In the genomic region with DNA sequence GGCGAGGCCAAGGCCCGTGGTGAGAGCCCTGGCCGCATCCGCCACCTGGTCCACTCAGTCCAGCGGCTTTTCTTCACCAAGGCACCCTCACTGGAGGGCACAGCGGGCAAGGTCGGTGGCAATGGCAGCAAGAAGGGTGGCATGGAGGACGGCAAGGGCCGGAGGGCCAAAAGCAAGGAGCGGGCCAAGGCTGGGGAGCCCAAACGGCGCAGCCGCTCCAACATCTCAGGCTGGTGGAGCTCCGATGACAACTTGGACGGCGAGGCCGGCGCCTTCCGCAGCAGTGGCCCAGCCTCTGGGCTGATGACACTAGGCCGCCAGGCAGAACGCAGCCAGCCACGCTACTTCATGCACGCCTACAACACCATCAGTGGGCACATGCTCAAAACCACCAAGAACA, we compare ENCODE assay signal across 31 cellular contexts.
A peak's percentile ranks its signal among the peaks of the same experiment; 100 is the strongest.
DNase-seq lines count a peak whose midpoint lies in the region; ATAC-seq, FAIRE-seq and TF ChIP-seq lines count a peak whose summit lies in the region.
"Had no signal": no experiment of that assay in that cellular context is flagged by ENCODE, and none has a peak within 500 bp of the region (broad histone marks: within the 10 kb centered on the region; RNA-seq: fewer than 3 reads in every experiment).

No MANE protein-coding gene starts in this region.

- H3K4me3 ChIP-seq in HepG2 (replicated peaks in 1 of 3; ENCODE audit: insufficient read depth in 1 of 3, low read depth in 2 of 3, low read length in 3 of 3) (no peak overlapping the region), right lobe of liver (no peak overlapping the region), neuronal stem cell (ENCODE audit: low read length in 2 of 2) (no peak overlapping the region)
- H3K4me3 ChIP-seq: A549; BLaER1; BLaER1 treated with 17β-estradiol and CSF1 and Interleukin-3, amounts not matched to agents 10 nM and 100 nM had no signal

- H3K4me1 ChIP-seq in HepG2 (ENCODE audit: insufficient read depth, low read length): no peaks in the 10 kb centered on the region
- H3K4me1 ChIP-seq in right lobe of liver: no peaks in the 10 kb centered on the region
- peaks cover 0 to 2% of the 10 kb centered on the region in 2 donors for H3K4me1 ChIP-seq in neuronal stem cell (ENCODE audit: control insufficient read depth in 2 of 2, insufficient read depth in 1 of 2, low read depth in 1 of 2, low read length in 2 of 2)
- H3K4me1 ChIP-seq: A549, BE2C had no signal

- H3K14ac ChIP-seq in neuronal stem cell (ENCODE audit: low read length): no peak overlapping the region

- BruUV-seq in HepG2 (replicated peaks; lab: Mats Ljungman, UMichigan): no TSS peak

- no peak for FAIRE-seq in HepG2 (lab: Jason Lieb, UNC)
- FAIRE-seq: A204.1, A549, D721Med had no signal

- TF ChIP-seq RAD21 in HepG2 (CRISPR knock-in tag; IDR thresholded peaks at IDR 0.05): no peak

- in situ Hi-C loops in HepG2 (cut with HindIII; ENCODE audit: extremely low pct_ligation_motif_present, low pct_unique_long_range_greater_than_20kb): no loop called here

- H2AK5ac ChIP-seq in neuronal stem cell (ENCODE audit: low read depth, low read length): no peak overlapping the region

- TF ChIP-seq CTCF in HepG2 (CRISPR knock-in tag; IDR thresholded peaks at IDR 0.05): no peak
- TF ChIP-seq CTCF in right lobe of liver (IDR thresholded peaks at IDR 0.05): no peak

- H3K23ac ChIP-seq in neuronal stem cell (ENCODE audit: low read depth, low read length, poor library complexity): no peak overlapping the region

- no peak overlapping the region for H3K4ac ChIP-seq in neuronal stem cell (ENCODE audit: low read length)

- no peak overlapping the region for H2AFZ ChIP-seq in HepG2 (ENCODE audit: low read length)
- H2AFZ ChIP-seq in neuronal stem cell (ENCODE audit: low read length): no peak overlapping the region

- H2BK5ac ChIP-seq in neuronal stem cell (ENCODE audit: low read length): no peak overlapping the region

- no peak overlapping the region for H3K27ac ChIP-seq in HepG2 (ENCODE audit: extremely low read length, insufficient read depth, low read length)
- H3K27ac ChIP-seq in right lobe of liver: no peak overlapping the region
- no peak overlapping the region for H3K27ac ChIP-seq in neuronal stem cell (replicated peaks; ENCODE audit: low read length)
- H3K27ac ChIP-seq: 22Rv1; A549; BLaER1; BLaER1 treated with 17β-estradiol and CSF1 and Interleukin-3, amounts not matched to agents 10 nM and 100 nM; C4-2B had no signal

- TF ChIP-seq EP300 in HepG2 (IDR thresholded peaks at IDR 0.05; ENCODE audit: low read depth in 2 of 2, low read length in 2 of 2): no peak
- TF ChIP-seq EP300 in HepG2 (CRISPR knock-in tag; IDR thresholded peaks at IDR 0.05; ENCODE audit: borderline replicate concordance): no peak

- intact Hi-C loops in HepG2 (cut with micrococcal nuclease; ENCODE audit: unreplicated experiment) (loop anchor here (10.0 kb wide), 1 partner anchor 437 kb away; no protein-coding TSS in a partner anchor), right lobe of liver (cut with DNase I) (no loop called here)

- H4K20me1 ChIP-seq in HepG2 (ENCODE audit: insufficient read depth, low read length): no peaks in the 10 kb centered on the region
- H4K20me1 ChIP-seq: BLaER1; BLaER1 treated with 17β-estradiol and CSF1 and Interleukin-3, amounts not matched to agents 10 nM and 100 nM had no signal

- ATAC-seq in HepG2 (no peak), right lobe of liver (no peak), GM21360 (IDR thresholded peaks at IDR 0.05; ENCODE audit: unreplicated experiment) (no peak)
- ATAC-seq: A549; CD8-positive, alpha-beta T cell had no signal

- H3K9me3 ChIP-seq in HepG2 (ENCODE audit: low read length) (no peaks in the 10 kb centered on the region), right lobe of liver (no peaks in the 10 kb centered on the region), neuronal stem cell (replicated peaks in 1 of 2; ENCODE audit: control insufficient read depth in 2 of 2, insufficient read depth in 1 of 2, low read depth in 1 of 2, low read length in 2 of 2) (no peaks in the 10 kb centered on the region)
- H3K9me3 ChIP-seq: A549; BE2C; BLaER1; BLaER1 treated with 17β-estradiol and CSF1 and Interleukin-3, amounts not matched to agents 10 nM and 100 nM; Caco-2 had no signal

- H3K9ac ChIP-seq in HepG2 (ENCODE audit: insufficient read depth, low read depth, low read length): no peak overlapping the region
- no peak overlapping the region for H3K9ac ChIP-seq in neuronal stem cell (ENCODE audit: low read depth, low read length, poor library complexity)
- H3K9ac ChIP-seq: BLaER1; BLaER1 treated with 17β-estradiol and CSF1 and Interleukin-3, amounts not matched to agents 10 nM and 100 nM had no signal

- H4K91ac ChIP-seq in neuronal stem cell (ENCODE audit: low read depth, low read length, poor library complexity): peak overlapping the region; percentile 3

- no peak overlapping the region for H3K4me2 ChIP-seq in HepG2 (ENCODE audit: low read depth, low read length)
- H3K4me2 ChIP-seq in neuronal stem cell (ENCODE audit: insufficient read depth, low read length, poor library complexity, severe bottlenecking): no peak overlapping the region
- H3K4me2 ChIP-seq: A549; BLaER1; BLaER1 treated with 17β-estradiol and CSF1 and Interleukin-3, amounts not matched to agents 10 nM and 100 nM had no signal

- H3K79me1 ChIP-seq in neuronal stem cell (ENCODE audit: low read depth, low read length): no peaks in the 10 kb centered on the region

- H3K27me3 ChIP-seq in HepG2 (ENCODE audit: control insufficient read depth in 1 of 2, insufficient read depth in 2 of 2, low read length in 2 of 2) (peaks cover 0 to 28% of the 10 kb centered on the region in 2 experiments; a peak in 4 of 5 replicates), right lobe of liver (no peaks in the 10 kb centered on the region), neuronal stem cell (ENCODE audit: control insufficient read depth in 3 of 3, insufficient read depth in 3 of 3, low read depth in 1 of 3, low read length in 3 of 3) (peaks cover 0 to 4% (median 0%) of the 10 kb centered on the region in 3 experiments)
- H3K27me3 ChIP-seq: BE2C; BLaER1; BLaER1 treated with 17β-estradiol and CSF1 and Interleukin-3, amounts not matched to agents 10 nM and 100 nM had no signal

- H2BK120ac ChIP-seq in neuronal stem cell (ENCODE audit: low read depth, low read length): no peak overlapping the region

- no peak for TF ChIP-seq POLR2A in HepG2 (IDR thresholded peaks at IDR 0.05; ENCODE audit: insufficient read depth in 1 of 2, low read depth in 2 of 2, low read length in 2 of 2)
- TF ChIP-seq POLR2A in right lobe of liver (IDR thresholded peaks at IDR 0.05): no peak

- WGBS in HepG2 (ENCODE audit: low lambda C conversion rate): 80% methylated on average over 21 of the region's 23 CpGs
- 98% methylated on average over 8 of the region's 23 CpGs for WGBS in right lobe of liver (ENCODE audit: insufficient coverage, low coverage, low lambda C conversion rate, missing lambda C conversion rate)
- WGBS in neuronal stem cell (ENCODE audit: extremely low coverage in 2 of 2, insufficient read length in 2 of 2, insufficient replicate concordance in 1 of 2), 2 donors: no CpG with 5 or more reads among the region's 23 CpGs

- no peak overlapping the region for H2BK12ac ChIP-seq in neuronal stem cell (ENCODE audit: low read length)

- H3K79me2 ChIP-seq in HepG2 (ENCODE audit: insufficient read depth, low read length): no peaks in the 10 kb centered on the region

- peaks cover 0 to 3% of the 10 kb centered on the region in 2 experiments; a peak in 1 of 5 replicates for H3K36me3 ChIP-seq in HepG2 (replicated peaks in 1 of 2; ENCODE audit: control insufficient read depth in 1 of 2, insufficient read depth in 2 of 2, low read length in 2 of 2)
- no peaks in the 10 kb centered on the region for H3K36me3 ChIP-seq in right lobe of liver
- no peaks in the 10 kb centered on the region for H3K36me3 ChIP-seq in neuronal stem cell (replicated peaks in 1 of 2; ENCODE audit: control insufficient read depth in 2 of 2, insufficient read depth in 2 of 2, low read length in 2 of 2)
- H3K36me3 ChIP-seq: BE2C; BLaER1; BLaER1 treated with 17β-estradiol and CSF1 and Interleukin-3, amounts not matched to agents 10 nM and 100 nM had no signal

- H3K18ac ChIP-seq in neuronal stem cell (ENCODE audit: low read length): peak overlapping the region; percentile 11

- POLR2A ChIA-PET in HepG2 (lab: Yijun Ruan, JAX): no interaction called here

- H2BK15ac ChIP-seq in neuronal stem cell (ENCODE audit: low read length): no peak overlapping the region

- no peak overlapping the region for H4K8ac ChIP-seq in neuronal stem cell (ENCODE audit: low read depth, low read length)

- no peak for DNase-seq in HepG2 (ENCODE audit: low spot score)
- DNase-seq in right lobe of liver: no peak
- no peak for DNase-seq in neuronal stem cell (ENCODE audit: low spot score)
- DNase-seq: 8988T; ACHN; AML-193; BE2C; C1 segment of cervical spinal cord; Caco-2; Calu3; CD4-positive, alpha-beta memory T cell; CD4-positive, alpha-beta T cell; CD4-positive, CD25-positive, alpha-beta regulatory T cell; CD8-positive, alpha-beta memory T cell; CD8-positive, alpha-beta T cell; COR-L47; DMS 273 treated with DMSO at 0.1 percent for 48 hours; DMS153; DMS53; DMS79; DMS79 treated with DMSO at 0.1 percent for 48 hours; DND-41; EL had no signal

- CTCF ChIA-PET in HepG2 (lab: Yijun Ruan, JAX; ENCODE audit: low intra/inter-chr PET ratio, low total read pairs): no interaction called here

TF ChIP-seq in HepG2, 621 proteins besides CTCF, POLR2A, EP300 and RAD21 (continues in another document):
- TF ChIP-seq ATRX (CRISPR knock-in tag; IDR thresholded peaks at IDR 0.05; ENCODE audit: borderline replicate concordance) (no peak), ZNF720 (CRISPR knock-in tag; IDR thresholded peaks at IDR 0.05) (no peak), ZNF430 (CRISPR knock-in tag; IDR thresholded peaks at IDR 0.05) (no peak), ZNF138 (CRISPR knock-in tag; IDR thresholded peaks at IDR 0.05; ENCODE audit: low read depth) (0 out of 2 replicates have a peak, but pooled peaks have one; percentile 31), ZNF75D (CRISPR knock-in tag; IDR thresholded peaks at IDR 0.05; ENCODE audit: borderline replicate concordance) (no peak)
- TF ChIP-seq, protein P1, sequence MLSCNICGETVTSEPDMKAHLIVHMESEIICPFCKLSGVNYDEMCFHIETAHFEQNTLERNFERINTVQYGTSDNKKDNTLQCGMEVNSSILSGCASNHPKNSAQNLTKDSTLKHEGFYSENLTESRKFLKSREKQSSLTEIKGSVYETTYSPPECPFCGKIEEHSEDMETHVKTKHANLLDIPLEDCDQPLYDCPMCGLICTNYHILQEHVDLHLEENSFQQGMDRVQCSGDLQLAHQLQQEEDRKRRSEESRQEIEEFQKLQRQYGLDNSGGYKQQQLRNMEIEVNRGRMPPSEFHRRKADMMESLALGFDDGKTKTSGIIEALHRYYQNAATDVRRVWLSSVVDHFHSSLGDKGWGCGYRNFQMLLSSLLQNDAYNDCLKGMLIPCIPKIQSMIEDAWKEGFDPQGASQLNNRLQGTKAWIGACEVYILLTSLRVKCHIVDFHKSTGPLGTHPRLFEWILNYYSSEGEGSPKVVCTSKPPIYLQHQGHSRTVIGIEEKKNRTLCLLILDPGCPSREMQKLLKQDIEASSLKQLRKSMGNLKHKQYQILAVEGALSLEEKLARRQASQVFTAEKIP (CRISPR knock-in tag; IDR thresholded peaks at IDR 0.05; ENCODE audit: borderline replicate concordance): no peak
